In the genomic region with DNA sequence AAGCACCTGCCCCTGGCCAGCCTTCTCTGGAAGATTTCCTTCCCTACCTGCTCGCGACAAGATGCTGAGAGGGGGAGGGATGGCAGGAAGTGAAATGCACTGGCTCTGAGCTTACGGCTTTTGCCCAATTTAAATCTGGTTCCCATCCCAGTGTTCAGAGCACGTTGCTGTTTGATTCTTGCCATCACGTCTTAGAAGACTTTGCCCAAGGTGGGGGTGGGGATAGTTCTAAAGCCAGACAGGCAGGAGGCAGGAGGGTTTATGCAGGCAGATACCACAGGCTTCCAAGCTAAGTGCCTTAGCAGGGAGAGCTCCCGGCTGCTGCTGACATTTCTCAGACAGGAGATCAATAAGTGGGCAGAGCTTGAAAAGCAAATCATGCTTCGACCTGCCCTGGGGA, we compare ENCODE assay signal across 1 cellular context.
A peak's percentile ranks its signal among the peaks of the same experiment; 100 is the strongest.
TF ChIP-seq lines count a peak whose summit lies in the region.

No MANE protein-coding gene starts in this region.

TF ChIP-seq in neural cell, 6 proteins besides CTCF, POLR2A, EP300 and RAD21 (continued from another document):
- TF ChIP-seq, protein P1, sequence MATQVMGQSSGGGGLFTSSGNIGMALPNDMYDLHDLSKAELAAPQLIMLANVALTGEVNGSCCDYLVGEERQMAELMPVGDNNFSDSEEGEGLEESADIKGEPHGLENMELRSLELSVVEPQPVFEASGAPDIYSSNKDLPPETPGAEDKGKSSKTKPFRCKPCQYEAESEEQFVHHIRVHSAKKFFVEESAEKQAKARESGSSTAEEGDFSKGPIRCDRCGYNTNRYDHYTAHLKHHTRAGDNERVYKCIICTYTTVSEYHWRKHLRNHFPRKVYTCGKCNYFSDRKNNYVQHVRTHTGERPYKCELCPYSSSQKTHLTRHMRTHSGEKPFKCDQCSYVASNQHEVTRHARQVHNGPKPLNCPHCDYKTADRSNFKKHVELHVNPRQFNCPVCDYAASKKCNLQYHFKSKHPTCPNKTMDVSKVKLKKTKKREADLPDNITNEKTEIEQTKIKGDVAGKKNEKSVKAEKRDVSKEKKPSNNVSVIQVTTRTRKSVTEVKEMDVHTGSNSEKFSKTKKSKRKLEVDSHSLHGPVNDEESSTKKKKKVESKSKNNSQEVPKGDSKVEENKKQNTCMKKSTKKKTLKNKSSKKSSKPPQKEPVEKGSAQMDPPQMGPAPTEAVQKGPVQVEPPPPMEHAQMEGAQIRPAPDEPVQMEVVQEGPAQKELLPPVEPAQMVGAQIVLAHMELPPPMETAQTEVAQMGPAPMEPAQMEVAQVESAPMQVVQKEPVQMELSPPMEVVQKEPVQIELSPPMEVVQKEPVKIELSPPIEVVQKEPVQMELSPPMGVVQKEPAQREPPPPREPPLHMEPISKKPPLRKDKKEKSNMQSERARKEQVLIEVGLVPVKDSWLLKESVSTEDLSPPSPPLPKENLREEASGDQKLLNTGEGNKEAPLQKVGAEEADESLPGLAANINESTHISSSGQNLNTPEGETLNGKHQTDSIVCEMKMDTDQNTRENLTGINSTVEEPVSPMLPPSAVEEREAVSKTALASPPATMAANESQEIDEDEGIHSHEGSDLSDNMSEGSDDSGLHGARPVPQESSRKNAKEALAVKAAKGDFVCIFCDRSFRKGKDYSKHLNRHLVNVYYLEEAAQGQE (IDR thresholded peaks at IDR 0.05; ENCODE audit: borderline replicate concordance), result no peak
- TF ChIP-seq POLR2AphosphoS5 (IDR thresholded peaks at IDR 0.05) (peak; percentile 11), EZH2 (IDR thresholded peaks at IDR 0.05; ENCODE audit: borderline replicate concordance, insufficient read depth, low read length, poor library complexity, severe bottlenecking) (no peak), MXI1 (conservative IDR thresholded peaks at IDR 0.05; ENCODE audit: poor library complexity, severe bottlenecking) (no peak)
